In genomic region chr5:89036166-89036565, GRCh38 we compare ENCODE assay signal across 1 cellular context.
TF ChIP-seq lines count a peak whose summit lies in the region.

No MANE protein-coding gene starts in this region.

TF ChIP-seq in GM23338, 12 proteins besides CTCF, POLR2A, EP300 and RAD21 (continued from another document):
- TF ChIP-seq JUNB (IDR thresholded peaks at IDR 0.05; ENCODE audit: unreplicated experiment) (no peak), ZNF462 (CRISPR knock-in tag; IDR thresholded peaks at IDR 0.05) (no peak), NANOG (IDR thresholded peaks at IDR 0.05; ENCODE audit: borderline replicate concordance) (no peak), ZNF331 (CRISPR knock-in tag; IDR thresholded peaks at IDR 0.05; ENCODE audit: low read depth) (no peak), ZNF114 (CRISPR knock-in tag; IDR thresholded peaks at IDR 0.05) (no peak)
